20 cellular contexts compared by ENCODE assay signal in genomic region chr6:46269447-46270229, GRCh38.
A peak's percentile ranks its signal among the peaks of the same experiment; 100 is the strongest.
DNase-seq lines count a peak whose midpoint lies in the region; ATAC-seq, FAIRE-seq and TF ChIP-seq lines count a peak whose summit lies in the region.
"Had no signal": no experiment of that assay in that cellular context is flagged by ENCODE, and none has a peak within 500 bp of the region (broad histone marks: within the 10 kb centered on the region; RNA-seq: fewer than 3 reads in every experiment).

No MANE protein-coding gene starts in this region.

- no peak for TF ChIP-seq CTCF in pancreas (IDR thresholded peaks at IDR 0.05)

- H3K27me3 ChIP-seq in pancreas, result no peaks in the 10 kb centered on the region
- H3K27me3 ChIP-seq: stomach had no signal

- no peak overlapping the region for H3K4me3 ChIP-seq in pancreas
- H3K4me3 ChIP-seq: lower lobe of right lung, stomach had no signal

- no peaks in the 10 kb centered on the region for H3K36me3 ChIP-seq in pancreas
- H3K36me3 ChIP-seq: lower lobe of right lung, stomach had no signal

- H3K9me3 ChIP-seq in pancreas, result no peaks in the 10 kb centered on the region
- H3K9me3 ChIP-seq: lower lobe of right lung, stomach had no signal

- peak; percentile 52 for DNase-seq in Ammon's horn (ENCODE audit: low spot score)
- DNase-seq in NCI-H510A (lab: John Stamatoyannopoulos, UW), result peak; percentile 17
- peak; percentile 47 for DNase-seq in left cardiac atrium
- peak; percentile 77 for DNase-seq in pons (ENCODE audit: low spot score)
- DNase-seq in Kasumi-1 (lab: John Stamatoyannopoulos, UW), result no peak
- no peak for DNase-seq in RKO (ENCODE audit: low spot score)
- no peak for DNase-seq in pancreas
- DNase-seq: activated CD4-positive, alpha-beta T cell treated with anti-CD3 and anti-CD28 coated beads for 36 hours; activated T-cell treated with anti-CD3 and anti-CD28 coated beads, Interleukin-2, amount 50 U/mL, for 72 hours; C1 segment of cervical spinal cord; cortex of kidney; GDM1; immature natural killer cell; lower lobe of right lung; NCI-H1105; NCI-H748 treated with DMSO at 0.1 percent for 48 hours; SHP77 treated with DMSO at 0.1 percent for 48 hours; stomach had no signal

- intact Hi-C loops in left cardiac atrium (cut with DNase I) (no loop called here), pancreas (cut with DNase I) (no loop called here)

- ATAC-seq in left cardiac atrium (peak; percentile 36 to 44), GM18909 (IDR thresholded peaks at IDR 0.05; ENCODE audit: poor library complexity, unreplicated experiment) (no peak), pancreas (no peak)
- ATAC-seq: activated CD4-positive, alpha-beta T cell treated with anti-CD3 and anti-CD28 coated beads for 36 hours; activated naive CD4-positive, alpha-beta T cell treated with anti-CD3 and anti-CD28 coated beads, Interleukin-2, amount 50 U/mL, for 72 hours; activated T-cell treated with anti-CD3 and anti-CD28 coated beads, Interleukin-2, amount 50 U/mL, for 72 hours; lower lobe of right lung had no signal

- no peak for FAIRE-seq in pancreas (lab: Jason Lieb, UNC)

- 88% methylated on average over 5 of the region's 5 CpGs for WGBS in pancreas, 2 donors

- H3K27ac ChIP-seq in pancreas, result no peak overlapping the region
- H3K27ac ChIP-seq: lower lobe of right lung, stomach had no signal

- H3K4me1 ChIP-seq in pancreas, result peaks cover 11 to 14% (median 14%) of the 10 kb centered on the region in 3 donors
- H3K4me1 ChIP-seq: lower lobe of right lung had no signal

Comparison
In these comparisons a context has a peak if more than half of its experiments do, and no peak if none do; other contexts are left out.
1. DNase-seq: peak in Ammon's horn (single experiment), NCI-H510A (single experiment), left cardiac atrium (single experiment) and pons (single experiment); none in Kasumi-1 (0 of 2), RKO (single experiment) and pancreas (0 of 6).
2. ATAC-seq: peak in left cardiac atrium (2 of 2); none in GM18909 (single experiment) and pancreas (0 of 4).